In genomic region chr9:98009437-98009836, GRCh38 we compare ENCODE assay signal across 16 cellular contexts. TPM values are rescaled to one million over a fixed set of nuclear protein-coding genes. Genes with fewer than 3 reads are reported as not detected.
DNase-seq lines count a peak whose midpoint lies in the region; ATAC-seq and TF ChIP-seq lines count a peak whose summit lies in the region.
"Had no signal": no experiment of that assay in that cellular context is flagged by ENCODE, and none has a peak within 500 bp of the region (broad histone marks: within the 10 kb centered on the region; RNA-seq: fewer than 3 reads in every experiment).

No MANE protein-coding gene starts in this region.

- peaks cover 29% of the 10 kb centered on the region for H3K4me1 Mint-ChIP-seq in activated CD8-positive, alpha-beta T cell treated with anti-CD3 and anti-CD28 coated beads for 36 hours (ENCODE audit: low read depth)
- H3K4me1 Mint-ChIP-seq in stimulated activated naive B cell treated with anti-CD40 and anti-IgM and Interleukin-4, amounts not matched to agents 10 μg/mL and 1 μg/mL and 100 μg/mL, for 72 hours = peaks cover 11 to 29% of the 10 kb centered on the region in 2 donors

- peaks cover 70% of the 10 kb centered on the region for H3K36me3 ChIP-seq in cardiac muscle cell
- H3K36me3 ChIP-seq: uterus had no signal

- H3K9me3 ChIP-seq in cardiac muscle cell (ENCODE audit: low read depth) = no peaks in the 10 kb centered on the region
- H3K9me3 ChIP-seq: uterus had no signal

- peak overlapping the region; percentile 3 for H3K27ac Mint-ChIP-seq in activated CD8-positive, alpha-beta T cell treated with anti-CD3 and anti-CD28 coated beads for 36 hours
- H3K27ac Mint-ChIP-seq in stimulated activated naive B cell treated with anti-CD40 and anti-IgM and Interleukin-4, amounts not matched to agents 10 μg/mL and 1 μg/mL and 100 μg/mL, for 72 hours = peak overlapping the region; percentile 61

- TF ChIP-seq CTCF in cardiac muscle cell (IDR thresholded peaks at IDR 0.05; ENCODE audit: low read depth, low read length) (no peak), lower leg skin (IDR thresholded peaks at IDR 0.05) (no peak)
- no peak for TF ChIP-seq CTCF in activated CD8-positive, alpha-beta T cell treated with anti-CD3 and anti-CD28 coated beads for 36 hours (IDR thresholded peaks at IDR 0.05)

- no peak for TF ChIP-seq POLR2A in lower leg skin (IDR thresholded peaks at IDR 0.05)

- H3K4me3 ChIP-seq in cardiac muscle cell (no peak overlapping the region), lower leg skin (ENCODE audit: low read depth, poor library complexity, severe bottlenecking) (no peak overlapping the region)
- H3K4me3 ChIP-seq: lung, uterus had no signal

- CTCF ChIA-PET in activated CD8-positive, alpha-beta T cell treated with anti-CD3 and anti-CD28 coated beads for 36 hours (lab: Charles Lee) = no interaction called here

- H3K27me3 ChIP-seq in cardiac muscle cell = no peaks in the 10 kb centered on the region
- H3K27me3 ChIP-seq: uterus had no signal

- ATAC-seq in Right ventricle myocardium inferior = no peak
- no peak for ATAC-seq in activated CD8-positive, alpha-beta T cell treated with anti-CD3 and anti-CD28 coated beads for 36 hours
- ATAC-seq in stimulated activated naive B cell treated with anti-CD40 and anti-IgM and Interleukin-4, amounts not matched to agents 10 μg/mL and 1 μg/mL and 100 μg/mL, for 72 hours (replicated peaks) = no peak

- POLR2A ChIA-PET in activated CD8-positive, alpha-beta T cell treated with anti-CD3 and anti-CD28 coated beads for 36 hours (lab: Charles Lee) = interaction anchor here (0.6 to 10.7 kb wide), 3 partner anchors 9 to 28 kb away, joined by 5 to 201 read pairs (median 6); partner anchors contain the start of gene ANP32B

- intact Hi-C loops in Right ventricle myocardium inferior (cut with DNase I) = no loop called here
- intact Hi-C loops in activated CD8-positive, alpha-beta T cell treated with anti-CD3 and anti-CD28 coated beads for 36 hours (cut with micrococcal nuclease) = no loop called here
- intact Hi-C loops in lower leg skin (cut with DNase I; ENCODE audit: low total_unique reads) = no loop called here

- no peaks in the 10 kb centered on the region for H3K9me3 Mint-ChIP-seq in activated CD8-positive, alpha-beta T cell treated with anti-CD3 and anti-CD28 coated beads for 36 hours
- no peaks in the 10 kb centered on the region for H3K9me3 Mint-ChIP-seq in stimulated activated naive B cell treated with anti-CD40 and anti-IgM and Interleukin-4, amounts not matched to agents 10 μg/mL and 1 μg/mL and 100 μg/mL, for 72 hours

- H3K27me3 Mint-ChIP-seq in activated CD8-positive, alpha-beta T cell treated with anti-CD3 and anti-CD28 coated beads for 36 hours = no peaks in the 10 kb centered on the region
- H3K27me3 Mint-ChIP-seq in stimulated activated naive B cell treated with anti-CD40 and anti-IgM and Interleukin-4, amounts not matched to agents 10 μg/mL and 1 μg/mL and 100 μg/mL, for 72 hours = no peaks in the 10 kb centered on the region

- H3K27ac ChIP-seq in cardiac muscle cell (peak overlapping the region; percentile 17), epithelial cell of prostate (peak overlapping the region; percentile 67)
- H3K27ac ChIP-seq: WERI-Rb-1 had no signal

- no peak overlapping the region for H3K4me3 Mint-ChIP-seq in activated CD8-positive, alpha-beta T cell treated with anti-CD3 and anti-CD28 coated beads for 36 hours
- H3K4me3 Mint-ChIP-seq in stimulated activated naive B cell treated with anti-CD40 and anti-IgM and Interleukin-4, amounts not matched to agents 10 μg/mL and 1 μg/mL and 100 μg/mL, for 72 hours = no peak overlapping the region

- DNase-seq in cardiac muscle cell (ENCODE audit: low read depth in 1 of 2, low spot score in 1 of 2) (no peak), Right ventricle myocardium inferior (ENCODE audit: missing footprints) (no peak), epithelial cell of prostate (ENCODE audit: low read depth, low spot score) (no peak), lower leg skin (ENCODE audit: low spot score in 2 of 2) (no peak), NCI-H226 (no peak)
- no peak for DNase-seq in activated CD8-positive, alpha-beta T cell treated with anti-CD3 and anti-CD28 coated beads for 36 hours
- no peak for DNase-seq in stimulated activated naive B cell treated with anti-CD40 and anti-IgM and Interleukin-4, amounts not matched to agents 10 μg/mL and 1 μg/mL and 100 μg/mL, for 72 hours
- no peak for DNase-seq in stimulated activated CD4-positive, alpha-beta T cell treated with anti-CD3 and anti-CD28 coated beads, Interleukin-4, amount 100 ng/mL, for 1 hour
- DNase-seq: activated naive CD4-positive, alpha-beta T cell; EL; head of caudate nucleus; NCI-H1436 treated with DMSO at 0.1 percent for 48 hours; NCI-H82; WERI-Rb-1 had no signal

- no peaks in the 10 kb centered on the region for H3K4me1 ChIP-seq in cardiac muscle cell (ENCODE audit: low read depth)
- H3K4me1 ChIP-seq: uterus had no signal

- 83 to 91% methylated on average over 6 of the region's 6 CpGs for WGBS in lower leg skin, 2 donors

- H3K36me3 Mint-ChIP-seq in activated CD8-positive, alpha-beta T cell treated with anti-CD3 and anti-CD28 coated beads for 36 hours (ENCODE audit: low read depth) = peaks cover 80% of the 10 kb centered on the region
- H3K36me3 Mint-ChIP-seq in stimulated activated naive B cell treated with anti-CD40 and anti-IgM and Interleukin-4, amounts not matched to agents 10 μg/mL and 1 μg/mL and 100 μg/mL, for 72 hours = peaks cover 44 to 64% of the 10 kb centered on the region in 2 donors

RNA-seq across cellular contexts. Expression of gene ANP32B, which starts 26.3 kb away (rescaled TPM):
- total RNA-seq in cardiac muscle cell (10.6 and 27.2 TPM in 2 replicates), Right ventricle myocardium inferior (54.5 TPM), lower leg skin (10 to 100 TPM; 27.4 to 56.3 (median 39.0) TPM)
- 77.5 and 102 TPM in 2 replicates for polyA plus RNA-seq in cardiac muscle cell
- 100 to 1,000 TPM; 374 to 389 TPM for total RNA-seq in activated CD8-positive, alpha-beta T cell treated with anti-CD3 and anti-CD28 coated beads for 36 hours

RNA-seq across cellular contexts. Expression of gene NANS, which starts 47.1 kb away (rescaled TPM):
- 49.4 and 68.7 TPM in 2 replicates for total RNA-seq in cardiac muscle cell
- 55.3 and 95.4 TPM in 2 replicates for polyA plus RNA-seq in cardiac muscle cell
- total RNA-seq in Right ventricle myocardium inferior = 37.2 TPM
- 10 to 100 TPM; 51.2 to 51.8 TPM for total RNA-seq in activated CD8-positive, alpha-beta T cell treated with anti-CD3 and anti-CD28 coated beads for 36 hours
- total RNA-seq in lower leg skin = 10 to 100 TPM; 26.5 to 46.0 (median 40.5) TPM
